In the genomic region with DNA sequence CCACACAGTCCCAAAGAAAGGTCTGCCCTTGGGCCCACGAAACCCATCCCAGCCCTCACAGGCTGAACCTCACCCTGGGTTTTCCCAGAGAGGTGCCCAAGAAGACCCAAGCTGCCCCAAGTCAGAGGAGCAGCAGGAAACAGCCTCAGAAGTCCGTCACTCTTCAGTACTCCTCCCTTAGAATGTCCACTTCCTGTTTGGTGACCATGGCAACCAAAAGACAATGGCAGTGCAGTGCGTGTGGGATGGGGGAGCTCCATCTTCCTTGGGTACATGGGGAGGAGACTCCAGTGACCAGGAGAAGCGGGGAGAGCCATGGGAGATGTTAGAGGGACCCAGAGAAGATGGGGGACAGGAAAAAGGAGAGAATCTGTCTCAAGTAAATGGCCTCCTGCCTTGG, we compare ENCODE assay signal across 9 cellular contexts. TPM values are rescaled to one million over a fixed set of nuclear protein-coding genes. Genes with fewer than 3 reads are reported as not detected.
A peak's percentile ranks its signal among the peaks of the same experiment; 100 is the strongest.
DNase-seq lines count a peak whose midpoint lies in the region; ATAC-seq, FAIRE-seq and TF ChIP-seq lines count a peak whose summit lies in the region.
"Had no signal": no experiment of that assay in that cellular context is flagged by ENCODE, and none has a peak within 500 bp of the region (broad histone marks: within the 10 kb centered on the region; RNA-seq: fewer than 3 reads in every experiment).

No MANE protein-coding gene starts in this region.

- TF ChIP-seq CTCF in CD8-positive, alpha-beta T cell (IDR thresholded peaks at IDR 0.05) = no peak
- TF ChIP-seq CTCF in HFFc6 (IDR thresholded peaks at IDR 0.05) (no peak), astrocyte (IDR thresholded peaks at IDR 0.05; ENCODE audit: insufficient read depth, low read depth, low read length) (no peak), lower lobe of right lung (IDR thresholded peaks at IDR 0.05) (no peak)

- no peak overlapping the region for H3K9ac ChIP-seq in astrocyte (ENCODE audit: low read length)

- no peaks in the 10 kb centered on the region for H3K27me3 Mint-ChIP-seq in CD8-positive, alpha-beta T cell (ENCODE audit: low read depth)
- H3K27me3 Mint-ChIP-seq in HFFc6 (ENCODE audit: insufficient read depth) (peaks cover 1% of the 10 kb centered on the region), astrocyte (ENCODE audit: low read depth, unreplicated experiment) (no peaks in the 10 kb centered on the region)

- H3K27ac Mint-ChIP-seq in CD8-positive, alpha-beta T cell = peak overlapping the region; percentile 94
- peak overlapping the region; percentile 87 for H3K27ac Mint-ChIP-seq in HFFc6
- H3K27ac Mint-ChIP-seq in astrocyte (ENCODE audit: unreplicated experiment) = peak overlapping the region; percentile 68

- ATAC-seq in CD8-positive, alpha-beta T cell = no peak
- ATAC-seq in lower lobe of right lung (peak; percentile 62 to 75), HG02642 (IDR thresholded peaks at IDR 0.05; ENCODE audit: poor library complexity, unreplicated experiment) (no peak), HG03097 (IDR thresholded peaks at IDR 0.05; ENCODE audit: low FRiP score, unreplicated experiment) (no peak)

- peaks cover 72% of the 10 kb centered on the region for H3K4me1 Mint-ChIP-seq in CD8-positive, alpha-beta T cell (ENCODE audit: low read depth)
- H3K4me1 Mint-ChIP-seq in HFFc6 (ENCODE audit: low read depth) (peaks cover 18% of the 10 kb centered on the region), astrocyte (ENCODE audit: low read depth, unreplicated experiment) (peaks cover 11% of the 10 kb centered on the region)

- peaks cover 72% of the 10 kb centered on the region for H3K36me3 Mint-ChIP-seq in CD8-positive, alpha-beta T cell
- H3K36me3 Mint-ChIP-seq in HFFc6 (ENCODE audit: low read depth) (peaks cover 10% of the 10 kb centered on the region; the same call in 1 of the 2 replicates), astrocyte (ENCODE audit: low read depth, unreplicated experiment) (peaks cover 10% of the 10 kb centered on the region)

- H3K27ac ChIP-seq in CD8-positive, alpha-beta T cell (ENCODE audit: low read depth, low read length) = peak overlapping the region; percentile 25
- H3K27ac ChIP-seq in astrocyte (ENCODE audit: low read depth, low read length) (no peak overlapping the region), lower lobe of right lung (peak overlapping the region; percentile 81)

- H4K20me1 ChIP-seq in astrocyte (ENCODE audit: insufficient read depth, low read length) = no peaks in the 10 kb centered on the region

- no peaks in the 10 kb centered on the region for H3K79me2 ChIP-seq in astrocyte (ENCODE audit: insufficient read depth, low read length)

- POLR2A ChIA-PET in CD8-positive, alpha-beta T cell (lab: Charles Lee) = interaction anchor here (0.6 to 6.6 kb wide), 6 partner anchors 8 to 199 kb away, joined by 3 to 105 read pairs (median 3); partner anchors contain the start of genes ISCU and SART3

- no peaks in the 10 kb centered on the region for H3K9me3 ChIP-seq in CD8-positive, alpha-beta T cell (ENCODE audit: low read length)
- no peaks in the 10 kb centered on the region for H3K9me3 ChIP-seq in astrocyte (ENCODE audit: insufficient read depth, low read depth, low read length)
- no peaks in the 10 kb centered on the region for H3K9me3 ChIP-seq in lower lobe of right lung
- H3K9me3 ChIP-seq: stomach had no signal

- H3K27me3 ChIP-seq in CD8-positive, alpha-beta T cell (ENCODE audit: insufficient read depth, low read length) = no peaks in the 10 kb centered on the region
- H3K27me3 ChIP-seq in astrocyte (ENCODE audit: insufficient read depth, low read length) = no peaks in the 10 kb centered on the region
- H3K27me3 ChIP-seq in lower lobe of right lung (ENCODE audit: low read depth) = no peaks in the 10 kb centered on the region
- H3K27me3 ChIP-seq: stomach had no signal

- peaks cover 37% of the 10 kb centered on the region for H3K36me3 ChIP-seq in CD8-positive, alpha-beta T cell (ENCODE audit: insufficient read depth, low read length)
- no peaks in the 10 kb centered on the region for H3K36me3 ChIP-seq in astrocyte (ENCODE audit: insufficient read depth, low read length)
- H3K36me3 ChIP-seq in lower lobe of right lung = peaks cover 14% of the 10 kb centered on the region

- peak overlapping the region; percentile 23 for H2AFZ ChIP-seq in astrocyte (ENCODE audit: low read depth, low read length)

- H3K9me3 Mint-ChIP-seq in CD8-positive, alpha-beta T cell = no peaks in the 10 kb centered on the region
- H3K9me3 Mint-ChIP-seq in HFFc6 (no peaks in the 10 kb centered on the region), astrocyte (ENCODE audit: unreplicated experiment) (no peaks in the 10 kb centered on the region)

- no peak for DNase-seq in CD8-positive, alpha-beta T cell
- DNase-seq in HFFc6 (no peak), astrocyte (ENCODE audit: low read depth) (no peak), lower lobe of right lung (peak; percentile 51), germinal center (ENCODE audit: low spot score) (no peak)
- no peak for DNase-seq in activated CD4-positive, alpha-beta T cell treated with anti-CD3 and anti-CD28 coated beads, Interleukin-2, amount 50 U/mL, for 48 hours
- DNase-seq: stomach had no signal

- intact Hi-C loops in CD8-positive, alpha-beta T cell (cut with DNase I, micrococcal nuclease) = loop anchor here in 1 of 2 experiments (10.0 kb wide), 1 partner anchor 938 kb away; the partner anchor contains the start of gene PWP1
- intact Hi-C loops in lower lobe of right lung (cut with DNase I) = no loop called here

- FAIRE-seq in astrocyte (lab: Jason Lieb, UNC) = no peak

- no peak overlapping the region for H3K4me3 ChIP-seq in CD8-positive, alpha-beta T cell (ENCODE audit: low read depth, low read length)
- H3K4me3 ChIP-seq in astrocyte (ENCODE audit: insufficient read depth, low read depth, low read length) = no peak overlapping the region
- no peak overlapping the region for H3K4me3 ChIP-seq in lower lobe of right lung
- H3K4me3 ChIP-seq: stomach had no signal

- CTCF ChIA-PET in CD8-positive, alpha-beta T cell (lab: Charles Lee) = interaction anchor here (11.0 kb wide), 1 partner anchor 56 kb away, joined by 353 read pairs; the partner anchor contains the start of genes ISCU and SART3

- H3K4me1 ChIP-seq in CD8-positive, alpha-beta T cell (ENCODE audit: insufficient read depth, low read length) = peaks cover 59% of the 10 kb centered on the region
- H3K4me1 ChIP-seq in astrocyte (ENCODE audit: insufficient read depth, low read length) (peaks cover 5% of the 10 kb centered on the region), lower lobe of right lung (peaks cover 55% of the 10 kb centered on the region)

- H3K4me2 ChIP-seq in astrocyte (ENCODE audit: low read length) = peak overlapping the region; percentile 2

- no peak overlapping the region for H3K4me3 Mint-ChIP-seq in CD8-positive, alpha-beta T cell
- no peak overlapping the region for H3K4me3 Mint-ChIP-seq in HFFc6
- H3K4me3 Mint-ChIP-seq in astrocyte (ENCODE audit: unreplicated experiment) = no peak overlapping the region

RNA-seq across cellular contexts. Expression of gene SELPLG, which starts 11.3 kb away (rescaled TPM):
- 10 to 100 TPM; 30.4 to 32.3 TPM for total RNA-seq in CD8-positive, alpha-beta T cell
- total RNA-seq in HFFc6 (2021; fragmentation: NEBNext Ultra II Directional; extraction: Animal tissue kit (Norgen Biotek cat#: 25700)) = 1 to 10 TPM; 6.2 to 8.1 (median 7.1) TPM
- 4.9 and 5.8 TPM in 2 replicates for total RNA-seq in astrocyte
- 59.9 TPM for total RNA-seq in lower lobe of right lung

RNA-seq across cellular contexts. Expression of gene TMEM119, which starts 24.5 kb away (rescaled TPM):
- 1 to 10 TPM; 1.2 to 1.9 TPM for total RNA-seq in CD8-positive, alpha-beta T cell
- 10 to 100 TPM; 11.9 to 22.2 (median 19.1) TPM for total RNA-seq in HFFc6 (2021; fragmentation: NEBNext Ultra II Directional; extraction: Animal tissue kit (Norgen Biotek cat#: 25700))
- 0.91 and 1.8 TPM in 2 replicates for total RNA-seq in astrocyte
- total RNA-seq in lower lobe of right lung = 13.4 TPM

Comparison
In these comparisons a context has a peak if more than half of its experiments do, and no peak if none do; other contexts are left out.
1. ATAC-seq: peak in lower lobe of right lung (2 of 2); none in CD8-positive, alpha-beta T cell (single experiment), HG02642 (single experiment) and HG03097 (single experiment).
2. Peak in every context shown above with its lines, with median percentiles within 50 percentile points of each other: H3K27ac Mint-ChIP-seq.